8 cellular contexts compared by ENCODE assay signal in genomic region chr12:110431957-110432587, GRCh38. TPM values are rescaled to one million over a fixed set of nuclear protein-coding genes. Genes with fewer than 3 reads are reported as not detected.
DNase-seq lines count a peak whose midpoint lies in the region; ATAC-seq, FAIRE-seq and TF ChIP-seq lines count a peak whose summit lies in the region.
"Had no signal": no experiment of that assay in that cellular context is flagged by ENCODE, and none has a peak within 500 bp of the region (broad histone marks: within the 10 kb centered on the region; RNA-seq: fewer than 3 reads in every experiment).

No MANE protein-coding gene starts in this region.

- no peak for DNase-seq in NB4 (ENCODE audit: low read depth)
- no peak for DNase-seq in effector memory CD8-positive, alpha-beta T cell
- peak; percentile 4 for DNase-seq in small intestine
- no peak for DNase-seq in activated effector memory CD4-positive, alpha-beta T cell treated with Interleukin-2 at 50 U/mL for 16 hours
- DNase-seq in epidermal melanocyte (ENCODE audit: insufficient read length, low spot score): no peak
- DNase-seq in NCI-H128 (lab: John Stamatoyannopoulos, UW; ENCODE audit: unreplicated experiment): no peak

- H3K4me3 Mint-ChIP-seq in effector memory CD8-positive, alpha-beta T cell: peak overlapping the region; percentile 99 to 100

- H3K27me3 ChIP-seq in small intestine (ENCODE audit: control insufficient read depth in 2 of 2, insufficient read depth in 2 of 2, low read length in 2 of 2): no peaks in the 10 kb centered on the region
- H3K27me3 ChIP-seq: neutrophil had no signal

- peak; percentile 24 for ATAC-seq in GM18867 (IDR thresholded peaks at IDR 0.05; ENCODE audit: unreplicated experiment)
- ATAC-seq in effector memory CD8-positive, alpha-beta T cell (replicated peaks): no peak

- no peaks in the 10 kb centered on the region for H3K9me3 Mint-ChIP-seq in effector memory CD8-positive, alpha-beta T cell

- no peak for TF ChIP-seq CTCF in NB4 (IDR thresholded peaks at IDR 0.05; ENCODE audit: low read depth, low read length)

- peaks cover 0 to 3% of the 10 kb centered on the region in 2 donors for H3K36me3 ChIP-seq in small intestine (ENCODE audit: control insufficient read depth in 2 of 2, insufficient read depth in 2 of 2, low read length in 2 of 2)

- 68 to 79% (median 72%) methylated on average over 12 of the region's 12 CpGs for WGBS in small intestine, 3 donors

- no peak overlapping the region for H3K27ac ChIP-seq in small intestine (ENCODE audit: low read depth in 1 of 2, low read length in 1 of 2)
- H3K27ac ChIP-seq: neutrophil had no signal

- H3K9me3 ChIP-seq in small intestine (ENCODE audit: control insufficient read depth, low read depth): no peaks in the 10 kb centered on the region
- H3K9me3 ChIP-seq: neutrophil had no signal

- peaks cover 46% of the 10 kb centered on the region for H3K36me3 Mint-ChIP-seq in effector memory CD8-positive, alpha-beta T cell (ENCODE audit: insufficient read depth)

- peak overlapping the region; percentile 98 to 99 for H3K27ac Mint-ChIP-seq in effector memory CD8-positive, alpha-beta T cell

- FAIRE-seq in small intestine (lab: Jason Lieb, UNC): peak; percentile 77

- H3K4me1 Mint-ChIP-seq in effector memory CD8-positive, alpha-beta T cell (ENCODE audit: low read depth in 2 of 2): no peaks in the 10 kb centered on the region

- peaks cover 5 to 11% of the 10 kb centered on the region in 2 donors for H3K27me3 Mint-ChIP-seq in effector memory CD8-positive, alpha-beta T cell

- no peaks in the 10 kb centered on the region for H3K4me1 ChIP-seq in small intestine (ENCODE audit: control insufficient read depth in 2 of 2, insufficient read depth in 1 of 2, low read depth in 1 of 2, low read length in 1 of 2)

- no peak for TF ChIP-seq POLR2A in NB4 (IDR thresholded peaks at IDR 0.05; ENCODE audit: extremely low read depth, insufficient read length)

- H3K4me3 ChIP-seq in NB4 (ENCODE audit: low read depth, low read length): peak overlapping the region; percentile 52
- no peak overlapping the region for H3K4me3 ChIP-seq in small intestine (ENCODE audit: low read depth in 1 of 2, low read length in 2 of 2)

RNA-seq across cellular contexts. Expression of gene ARPC3, which starts 18.1 kb away (rescaled TPM):
- polyA plus RNA-seq in small intestine: 100 to 1,000 TPM; 324 to 507 (median 456) TPM

RNA-seq across cellular contexts. Expression of gene ANAPC7, which starts 28.6 kb away (rescaled TPM):
- 10 to 100 TPM; 15.4 to 29.7 (median 18.3) TPM for polyA plus RNA-seq in small intestine

RNA-seq across cellular contexts. Expression of gene GPN3, which starts 36.0 kb away (rescaled TPM):
- 10 to 100 TPM in 1 of 3 donors, 1 to 10 TPM in 2; 5.4 to 20.9 (median 8.6) TPM for polyA plus RNA-seq in small intestine

RNA-seq across cellular contexts. Expression of gene FAM216A, which starts 36.6 kb away (rescaled TPM):
- 1 to 10 TPM in 2 of 3 donors, under 1 TPM in 1; 0.45 to 4.2 (median 1.1) TPM for polyA plus RNA-seq in small intestine
